In genomic region chr1:6148497-6149241, GRCh38 we compare ENCODE assay signal across 8 cellular contexts. TPM values are rescaled to one million over a fixed set of nuclear protein-coding genes. Genes with fewer than 3 reads are reported as not detected.
A peak's percentile ranks its signal among the peaks of the same experiment; 100 is the strongest.
DNase-seq lines count a peak whose midpoint lies in the region; ATAC-seq, FAIRE-seq and TF ChIP-seq lines count a peak whose summit lies in the region.

No MANE protein-coding gene starts in this region.

- no peak overlapping the region for H3K27ac Mint-ChIP-seq in activated naive CD4-positive, alpha-beta T cell treated with anti-CD3 and anti-CD28 coated beads, Interleukin-2, amount 50 U/mL, for 72 hours

- H3K4me1 ChIP-seq in RWPE2 (ENCODE audit: insufficient read depth, poor library complexity, severe bottlenecking), result no peaks in the 10 kb centered on the region
- no peaks in the 10 kb centered on the region for H3K4me1 ChIP-seq in iPS-18a (ENCODE audit: control insufficient read depth, low read depth, low read length)

- no peak for FAIRE-seq in HTR-8/SVneo (lab: Jason Lieb, UNC)

- DNase-seq in RWPE2 (ENCODE audit: low spot score) (no peak), NCI-H2196 treated with DMSO at 0.1 percent for 48 hours (lab: John Stamatoyannopoulos, UW; ENCODE audit: unreplicated experiment) (no peak), HTR-8/SVneo (ENCODE audit: insufficient read length, low spot score) (no peak)
- peak in 1 of 2 donors; percentile 77 for DNase-seq in activated naive CD4-positive, alpha-beta T cell treated with anti-CD3 and anti-CD28 coated beads, Interleukin-2, amount 50 U/mL, for 72 hours (ENCODE audit: low spot score in 2 of 2)
- peak; percentile 66 for DNase-seq in stimulated activated CD4-positive, alpha-beta T cell treated with anti-CD3 and anti-CD28 coated beads, Interleukin-4, amount 100 ng/mL, for 24 hours

- no peak overlapping the region for H3K9ac ChIP-seq in iPS-18a (ENCODE audit: low read length)

- H3K27ac ChIP-seq in RWPE2 (ENCODE audit: poor library complexity, severe bottlenecking) (no peak overlapping the region), iPS-18a (ENCODE audit: low read length) (no peak overlapping the region)

- no peak for TF ChIP-seq CTCF in RWPE2 (IDR thresholded peaks at IDR 0.05; ENCODE audit: poor library complexity, severe bottlenecking)

- H3K9me3 ChIP-seq in RWPE2 (ENCODE audit: severe bottlenecking) (no peaks in the 10 kb centered on the region), iPS-18a (ENCODE audit: control insufficient read depth, low read depth, low read length) (no peaks in the 10 kb centered on the region)

- H3K9me3 Mint-ChIP-seq in activated naive CD4-positive, alpha-beta T cell treated with anti-CD3 and anti-CD28 coated beads, Interleukin-2, amount 50 U/mL, for 72 hours, result no peaks in the 10 kb centered on the region

- H3K27me3 ChIP-seq in RWPE2 (ENCODE audit: insufficient read depth, poor library complexity, severe bottlenecking), result no peaks in the 10 kb centered on the region
- peaks cover 25% of the 10 kb centered on the region for H3K27me3 ChIP-seq in iPS-18a (ENCODE audit: control insufficient read depth, insufficient read depth, low read length)

- no peaks in the 10 kb centered on the region for H3K36me3 ChIP-seq in RWPE2 (ENCODE audit: low read depth)
- H3K36me3 ChIP-seq in iPS-18a (ENCODE audit: control insufficient read depth, low read depth, low read length), result no peaks in the 10 kb centered on the region

- peak; percentile 63 for ATAC-seq in GM19351 (IDR thresholded peaks at IDR 0.05; ENCODE audit: unreplicated experiment)
- ATAC-seq in RWPE2 (ENCODE audit: low read depth), result peak; percentile 92
- peak; percentile 87 to 96 for ATAC-seq in activated naive CD4-positive, alpha-beta T cell treated with anti-CD3 and anti-CD28 coated beads, Interleukin-2, amount 50 U/mL, for 72 hours
- ATAC-seq in HG03442 (IDR thresholded peaks at IDR 0.05; ENCODE audit: unreplicated experiment), result no peak

- H3K36me3 Mint-ChIP-seq in activated naive CD4-positive, alpha-beta T cell treated with anti-CD3 and anti-CD28 coated beads, Interleukin-2, amount 50 U/mL, for 72 hours, result no peaks in the 10 kb centered on the region

- peak overlapping the region; percentile 12 for H3K4me3 ChIP-seq in RWPE2 (ENCODE audit: severe bottlenecking)
- H3K4me3 ChIP-seq in iPS-18a (ENCODE audit: low read length), result peak overlapping the region; percentile 39

RNA-seq across cellular contexts. Expression of gene CHD5, which starts 31.5 kb away (rescaled TPM):
- total RNA-seq in activated naive CD4-positive, alpha-beta T cell treated with anti-CD3 and anti-CD28 coated beads, Interleukin-2, amount 50 U/mL, for 72 hours, result under 1 TPM; 0.47 to 0.59 TPM

RNA-seq across cellular contexts. Expression of gene RPL22, which starts 50.7 kb away (rescaled TPM):
- 100 to 1,000 TPM; 514 to 595 TPM for total RNA-seq in activated naive CD4-positive, alpha-beta T cell treated with anti-CD3 and anti-CD28 coated beads, Interleukin-2, amount 50 U/mL, for 72 hours

RNA-seq across cellular contexts. Expression of gene RNF207, which starts 57.2 kb away (rescaled TPM):
- 10 to 100 TPM in 1 of 2 donors, 1 to 10 TPM in 1; 1.5 to 20.6 TPM for total RNA-seq in activated naive CD4-positive, alpha-beta T cell treated with anti-CD3 and anti-CD28 coated beads, Interleukin-2, amount 50 U/mL, for 72 hours
